In the genomic region with DNA sequence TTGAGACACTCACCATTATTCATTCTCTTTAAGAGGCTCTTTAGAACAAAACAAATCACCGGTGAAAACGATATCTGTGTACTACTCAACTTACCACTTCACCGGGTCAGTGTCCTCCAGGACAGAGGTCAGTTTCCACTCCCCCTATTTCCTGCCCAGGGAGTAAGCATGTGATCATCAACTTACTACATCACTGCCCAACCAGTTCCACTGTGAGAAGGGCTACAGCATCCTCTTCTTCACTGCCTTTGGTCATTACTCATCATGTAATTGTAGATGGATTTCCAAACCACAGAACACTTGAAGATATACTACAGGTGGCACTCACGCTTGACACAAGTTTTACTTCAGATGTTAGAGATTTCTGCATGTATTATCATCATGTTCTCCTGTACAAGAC, we compare ENCODE assay signal across 2 cellular contexts.
A peak's percentile ranks its signal among the peaks of the same experiment; 100 is the strongest.
TF ChIP-seq lines count a peak whose summit lies in the region.

No MANE protein-coding gene starts in this region.

TF ChIP-seq in liver, 16 proteins besides CTCF, POLR2A, EP300 and RAD21:
- TF ChIP-seq, protein P1, sequence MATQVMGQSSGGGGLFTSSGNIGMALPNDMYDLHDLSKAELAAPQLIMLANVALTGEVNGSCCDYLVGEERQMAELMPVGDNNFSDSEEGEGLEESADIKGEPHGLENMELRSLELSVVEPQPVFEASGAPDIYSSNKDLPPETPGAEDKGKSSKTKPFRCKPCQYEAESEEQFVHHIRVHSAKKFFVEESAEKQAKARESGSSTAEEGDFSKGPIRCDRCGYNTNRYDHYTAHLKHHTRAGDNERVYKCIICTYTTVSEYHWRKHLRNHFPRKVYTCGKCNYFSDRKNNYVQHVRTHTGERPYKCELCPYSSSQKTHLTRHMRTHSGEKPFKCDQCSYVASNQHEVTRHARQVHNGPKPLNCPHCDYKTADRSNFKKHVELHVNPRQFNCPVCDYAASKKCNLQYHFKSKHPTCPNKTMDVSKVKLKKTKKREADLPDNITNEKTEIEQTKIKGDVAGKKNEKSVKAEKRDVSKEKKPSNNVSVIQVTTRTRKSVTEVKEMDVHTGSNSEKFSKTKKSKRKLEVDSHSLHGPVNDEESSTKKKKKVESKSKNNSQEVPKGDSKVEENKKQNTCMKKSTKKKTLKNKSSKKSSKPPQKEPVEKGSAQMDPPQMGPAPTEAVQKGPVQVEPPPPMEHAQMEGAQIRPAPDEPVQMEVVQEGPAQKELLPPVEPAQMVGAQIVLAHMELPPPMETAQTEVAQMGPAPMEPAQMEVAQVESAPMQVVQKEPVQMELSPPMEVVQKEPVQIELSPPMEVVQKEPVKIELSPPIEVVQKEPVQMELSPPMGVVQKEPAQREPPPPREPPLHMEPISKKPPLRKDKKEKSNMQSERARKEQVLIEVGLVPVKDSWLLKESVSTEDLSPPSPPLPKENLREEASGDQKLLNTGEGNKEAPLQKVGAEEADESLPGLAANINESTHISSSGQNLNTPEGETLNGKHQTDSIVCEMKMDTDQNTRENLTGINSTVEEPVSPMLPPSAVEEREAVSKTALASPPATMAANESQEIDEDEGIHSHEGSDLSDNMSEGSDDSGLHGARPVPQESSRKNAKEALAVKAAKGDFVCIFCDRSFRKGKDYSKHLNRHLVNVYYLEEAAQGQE (IDR thresholded peaks at IDR 0.05) = no peak
- TF ChIP-seq TAF1 (conservative IDR thresholded peaks at IDR 0.05) = no peak
- TF ChIP-seq FOXA1 (IDR thresholded peaks at IDR 0.05) = no peak
- no peak for TF ChIP-seq HNF4G (IDR thresholded peaks at IDR 0.05)
- peak; percentile 82 for TF ChIP-seq NR2F2 (IDR thresholded peaks at IDR 0.05)
- peak; percentile 95 to 97 for TF ChIP-seq RXRA (IDR thresholded peaks at IDR 0.05)
- TF ChIP-seq SP1 (IDR thresholded peaks at IDR 0.05) = peak; percentile 55
- no peak for TF ChIP-seq JUND (IDR thresholded peaks at IDR 0.05)
- TF ChIP-seq FOXA2 (IDR thresholded peaks at IDR 0.05) = no peak
- TF ChIP-seq, protein P2, sequence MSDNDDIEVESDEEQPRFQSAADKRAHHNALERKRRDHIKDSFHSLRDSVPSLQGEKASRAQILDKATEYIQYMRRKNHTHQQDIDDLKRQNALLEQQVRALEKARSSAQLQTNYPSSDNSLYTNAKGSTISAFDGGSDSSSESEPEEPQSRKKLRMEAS (IDR thresholded peaks at IDR 0.05) = no peak
- peak in 1 of 2 donors; percentile 46 for TF ChIP-seq GABPA (IDR thresholded peaks at IDR 0.05 in 1 of 2, conservative IDR thresholded peaks at IDR 0.05 in 1 of 2)
- TF ChIP-seq HNF4A (conservative IDR thresholded peaks at IDR 0.05) = peak; percentile 40 to 60
- TF ChIP-seq, protein P3, sequence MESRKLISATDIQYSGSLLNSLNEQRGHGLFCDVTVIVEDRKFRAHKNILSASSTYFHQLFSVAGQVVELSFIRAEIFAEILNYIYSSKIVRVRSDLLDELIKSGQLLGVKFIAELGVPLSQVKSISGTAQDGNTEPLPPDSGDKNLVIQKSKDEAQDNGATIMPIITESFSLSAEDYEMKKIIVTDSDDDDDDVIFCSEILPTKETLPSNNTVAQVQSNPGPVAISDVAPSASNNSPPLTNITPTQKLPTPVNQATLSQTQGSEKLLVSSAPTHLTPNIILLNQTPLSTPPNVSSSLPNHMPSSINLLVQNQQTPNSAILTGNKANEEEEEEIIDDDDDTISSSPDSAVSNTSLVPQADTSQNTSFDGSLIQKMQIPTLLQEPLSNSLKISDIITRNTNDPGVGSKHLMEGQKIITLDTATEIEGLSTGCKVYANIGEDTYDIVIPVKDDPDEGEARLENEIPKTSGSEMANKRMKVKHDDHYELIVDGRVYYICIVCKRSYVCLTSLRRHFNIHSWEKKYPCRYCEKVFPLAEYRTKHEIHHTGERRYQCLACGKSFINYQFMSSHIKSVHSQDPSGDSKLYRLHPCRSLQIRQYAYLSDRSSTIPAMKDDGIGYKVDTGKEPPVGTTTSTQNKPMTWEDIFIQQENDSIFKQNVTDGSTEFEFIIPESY (IDR thresholded peaks at IDR 0.05) = no peak
- TF ChIP-seq, protein P4, sequence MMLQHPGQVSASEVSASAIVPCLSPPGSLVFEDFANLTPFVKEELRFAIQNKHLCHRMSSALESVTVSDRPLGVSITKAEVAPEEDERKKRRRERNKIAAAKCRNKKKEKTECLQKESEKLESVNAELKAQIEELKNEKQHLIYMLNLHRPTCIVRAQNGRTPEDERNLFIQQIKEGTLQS (IDR thresholded peaks at IDR 0.05) = no peak
- TF ChIP-seq EGR1 (IDR thresholded peaks at IDR 0.05; ENCODE audit: low read depth in 2 of 2) = no peak
- no peak for TF ChIP-seq YY1 (IDR thresholded peaks at IDR 0.05)

TF ChIP-seq in HepG2, 621 proteins besides CTCF, POLR2A, EP300 and RAD21:
- TF ChIP-seq, protein P5, sequence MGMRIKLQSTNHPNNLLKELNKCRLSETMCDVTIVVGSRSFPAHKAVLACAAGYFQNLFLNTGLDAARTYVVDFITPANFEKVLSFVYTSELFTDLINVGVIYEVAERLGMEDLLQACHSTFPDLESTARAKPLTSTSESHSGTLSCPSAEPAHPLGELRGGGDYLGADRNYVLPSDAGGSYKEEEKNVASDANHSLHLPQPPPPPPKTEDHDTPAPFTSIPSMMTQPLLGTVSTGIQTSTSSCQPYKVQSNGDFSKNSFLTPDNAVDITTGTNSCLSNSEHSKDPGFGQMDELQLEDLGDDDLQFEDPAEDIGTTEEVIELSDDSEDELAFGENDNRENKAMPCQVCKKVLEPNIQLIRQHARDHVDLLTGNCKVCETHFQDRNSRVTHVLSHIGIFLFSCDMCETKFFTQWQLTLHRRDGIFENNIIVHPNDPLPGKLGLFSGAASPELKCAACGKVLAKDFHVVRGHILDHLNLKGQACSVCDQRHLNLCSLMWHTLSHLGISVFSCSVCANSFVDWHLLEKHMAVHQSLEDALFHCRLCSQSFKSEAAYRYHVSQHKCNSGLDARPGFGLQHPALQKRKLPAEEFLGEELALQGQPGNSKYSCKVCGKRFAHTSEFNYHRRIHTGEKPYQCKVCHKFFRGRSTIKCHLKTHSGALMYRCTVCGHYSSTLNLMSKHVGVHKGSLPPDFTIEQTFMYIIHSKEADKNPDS (CRISPR knock-in tag; IDR thresholded peaks at IDR 0.05) = no peak
- TF ChIP-seq PCBP2 (optimal IDR thresholded peaks at IDR 0.05; ENCODE audit: low read depth, low read length, poor library complexity, severe bottlenecking) (no peak), FLYWCH1 (CRISPR knock-in tag; IDR thresholded peaks at IDR 0.05) (no peak), ZNF562 (CRISPR knock-in tag; IDR thresholded peaks at IDR 0.05; ENCODE audit: borderline replicate concordance) (no peak), ZNF556 (CRISPR knock-in tag; IDR thresholded peaks at IDR 0.05; ENCODE audit: borderline replicate concordance) (no peak), MED13 (CRISPR knock-in tag; IDR thresholded peaks at IDR 0.05) (no peak), ZNF720 (CRISPR knock-in tag; IDR thresholded peaks at IDR 0.05) (no peak), HNRNPL (IDR thresholded peaks at IDR 0.05; ENCODE audit: low read depth, low read length) (no peak)
- TF ChIP-seq, protein P6, sequence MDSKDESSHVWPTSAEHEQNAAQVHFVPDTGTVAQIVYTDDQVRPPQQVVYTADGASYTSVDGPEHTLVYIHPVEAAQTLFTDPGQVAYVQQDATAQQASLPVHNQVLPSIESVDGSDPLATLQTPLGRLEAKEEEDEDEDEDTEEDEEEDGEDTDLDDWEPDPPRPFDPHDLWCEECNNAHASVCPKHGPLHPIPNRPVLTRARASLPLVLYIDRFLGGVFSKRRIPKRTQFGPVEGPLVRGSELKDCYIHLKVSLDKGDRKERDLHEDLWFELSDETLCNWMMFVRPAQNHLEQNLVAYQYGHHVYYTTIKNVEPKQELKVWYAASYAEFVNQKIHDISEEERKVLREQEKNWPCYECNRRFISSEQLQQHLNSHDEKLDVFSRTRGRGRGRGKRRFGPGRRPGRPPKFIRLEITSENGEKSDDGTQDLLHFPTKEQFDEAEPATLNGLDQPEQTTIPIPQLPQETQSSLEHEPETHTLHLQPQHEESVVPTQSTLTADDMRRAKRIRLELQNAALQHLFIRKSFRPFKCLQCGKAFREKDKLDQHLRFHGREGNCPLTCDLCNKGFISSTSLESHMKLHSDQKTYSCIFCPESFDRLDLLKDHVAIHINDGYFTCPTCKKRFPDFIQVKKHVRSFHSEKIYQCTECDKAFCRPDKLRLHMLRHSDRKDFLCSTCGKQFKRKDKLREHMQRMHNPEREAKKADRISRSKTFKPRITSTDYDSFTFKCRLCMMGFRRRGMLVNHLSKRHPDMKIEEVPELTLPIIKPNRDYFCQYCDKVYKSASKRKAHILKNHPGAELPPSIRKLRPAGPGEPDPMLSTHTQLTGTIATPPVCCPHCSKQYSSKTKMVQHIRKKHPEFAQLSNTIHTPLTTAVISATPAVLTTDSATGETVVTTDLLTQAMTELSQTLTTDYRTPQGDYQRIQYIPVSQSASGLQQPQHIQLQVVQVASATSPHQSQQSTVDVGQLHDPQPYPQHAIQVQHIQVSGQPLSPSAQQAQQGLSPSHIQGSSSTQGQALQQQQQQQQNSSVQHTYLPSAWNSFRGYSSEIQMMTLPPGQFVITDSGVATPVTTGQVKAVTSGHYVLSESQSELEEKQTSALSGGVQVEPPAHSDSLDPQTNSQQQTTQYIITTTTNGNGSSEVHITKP (CRISPR knock-in tag; IDR thresholded peaks at IDR 0.05; ENCODE audit: low read depth) = no peak
- TF ChIP-seq, protein P7, sequence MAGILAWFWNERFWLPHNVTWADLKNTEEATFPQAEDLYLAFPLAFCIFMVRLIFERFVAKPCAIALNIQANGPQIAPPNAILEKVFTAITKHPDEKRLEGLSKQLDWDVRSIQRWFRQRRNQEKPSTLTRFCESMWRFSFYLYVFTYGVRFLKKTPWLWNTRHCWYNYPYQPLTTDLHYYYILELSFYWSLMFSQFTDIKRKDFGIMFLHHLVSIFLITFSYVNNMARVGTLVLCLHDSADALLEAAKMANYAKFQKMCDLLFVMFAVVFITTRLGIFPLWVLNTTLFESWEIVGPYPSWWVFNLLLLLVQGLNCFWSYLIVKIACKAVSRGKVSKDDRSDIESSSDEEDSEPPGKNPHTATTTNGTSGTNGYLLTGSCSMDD (CRISPR knock-in tag; IDR thresholded peaks at IDR 0.05) = no peak
